11 cellular contexts compared by ENCODE assay signal in genomic region chr2:46955764-46956163, GRCh38. TPM values are rescaled to one million over a fixed set of nuclear protein-coding genes. Genes with fewer than 3 reads are reported as not detected.
DNase-seq lines count a peak whose midpoint lies in the region; ATAC-seq and TF ChIP-seq lines count a peak whose summit lies in the region.
"Had no signal": no experiment of that assay in that cellular context is flagged by ENCODE, and none has a peak within 500 bp of the region (broad histone marks: within the 10 kb centered on the region; RNA-seq: fewer than 3 reads in every experiment).

No MANE protein-coding gene starts in this region.

- no peaks in the 10 kb centered on the region for H3K27me3 ChIP-seq in SJCRH30
- no peaks in the 10 kb centered on the region for H3K27me3 ChIP-seq in sigmoid colon

- H3K27ac ChIP-seq in C4-2B (peak overlapping the region; percentile 49), SJCRH30 (peak overlapping the region; percentile 22), sigmoid colon (peak overlapping the region; percentile 33 to 73 (median 66))

- no peak overlapping the region for H3K4me3 ChIP-seq in SJCRH30
- no peak overlapping the region for H3K4me3 ChIP-seq in sigmoid colon

- H3K9me3 ChIP-seq in SJCRH30 (replicated peaks) (no peaks in the 10 kb centered on the region), sigmoid colon (no peaks in the 10 kb centered on the region)

- intact Hi-C loops in left cardiac atrium (cut with DNase I) (no loop called here), sigmoid colon (cut with DNase I) (no loop called here)

- no peak for DNase-seq in SJCRH30
- no peak for DNase-seq in left cardiac atrium
- no peak for DNase-seq in sigmoid colon
- DNase-seq in NCI-H510A (lab: John Stamatoyannopoulos, UW): no peak
- DNase-seq in T-helper 2 cell: no peak
- no peak for DNase-seq in islet precursor cell
- DNase-seq in NCI-H345 (lab: John Stamatoyannopoulos, UW): no peak
- DNase-seq: activated gamma-delta T cell; effector CD4-positive, alpha-beta T cell; NCI-H1417 treated with DMSO at 0.1 percent for 48 hours had no signal

- TF ChIP-seq POLR2A in sigmoid colon (IDR thresholded peaks at IDR 0.05): no peak

- TF ChIP-seq CTCF in C4-2B (conservative IDR thresholded peaks at IDR 0.05) (no peak), sigmoid colon (IDR thresholded peaks at IDR 0.05) (no peak)

- ATAC-seq in left cardiac atrium: peak; percentile 5 to 23

- H3K4me1 ChIP-seq in SJCRH30 (peaks cover 9% of the 10 kb centered on the region), sigmoid colon (peaks cover 0 to 22% (median 14%) of the 10 kb centered on the region in 4 donors)

- H3K36me3 ChIP-seq in SJCRH30 (peaks cover 25% of the 10 kb centered on the region), sigmoid colon (peaks cover 4 to 59% (median 32%) of the 10 kb centered on the region in 4 donors)

- TF ChIP-seq EP300 in sigmoid colon (IDR thresholded peaks at IDR 0.05): no peak

- 92 to 96% methylated on average over 4 of the region's 4 CpGs for WGBS in sigmoid colon, 2 donors

RNA-seq across cellular contexts. Expression of gene TTC7A, which starts 14.7 kb away (rescaled TPM):
- total RNA-seq in SJCRH30 (2014; rRNA removed; shearing (Covaris generic)): 9.1 and 10.4 TPM in 2 replicates
- 10 to 100 TPM; 10.9 to 13.3 TPM for total RNA-seq in left cardiac atrium
- total RNA-seq in sigmoid colon: 10 to 100 TPM; 11.7 to 21.9 (median 14.8) TPM
- 10 to 100 TPM; 18.6 to 29.4 (median 20.1) TPM for polyA plus RNA-seq in sigmoid colon

RNA-seq across cellular contexts. Expression of gene MCFD2, which starts 40.2 kb away (rescaled TPM):
- total RNA-seq in SJCRH30 (2014; rRNA removed; shearing (Covaris generic)): 109 and 113 TPM in 2 replicates
- 10 to 100 TPM; 65.4 to 88.7 TPM for total RNA-seq in left cardiac atrium
- total RNA-seq in sigmoid colon: 10 to 100 TPM; 50.1 to 75.7 (median 68.6) TPM
- 10 to 100 TPM; 13.4 to 31.6 (median 15.6) TPM for polyA plus RNA-seq in sigmoid colon
